Comparison of ENCODE assay signal across 8 cellular contexts in genomic region chr4:73068496-73069337, GRCh38. TPM values are rescaled to one million over a fixed set of nuclear protein-coding genes. Genes with fewer than 3 reads are reported as not detected.
DNase-seq lines count a peak whose midpoint lies in the region; ATAC-seq lines count a peak whose summit lies in the region.

No MANE protein-coding gene starts in this region.

- peak overlapping the region; percentile 74 for H3K18ac ChIP-seq in trophoblast cell (ENCODE audit: low read length)

- ATAC-seq in HG02588 (IDR thresholded peaks at IDR 0.05; ENCODE audit: unreplicated experiment) (peak; percentile 1), GM21576 (IDR thresholded peaks at IDR 0.05; ENCODE audit: unreplicated experiment) (no peak)
- ATAC-seq in activated T-cell treated with anti-CD3 and anti-CD28 coated beads, Interleukin-2, amount 50 U/mL, for 4 hours: no peak

- H2AK5ac ChIP-seq in trophoblast cell (ENCODE audit: low read length): peak overlapping the region; percentile 31

- H3K27me3 ChIP-seq in trophoblast cell (ENCODE audit: insufficient read depth, low read length): no peaks in the 10 kb centered on the region

- WGBS in trophoblast cell (ENCODE audit: extremely low coverage, insufficient coverage, insufficient read length): no CpG with 5 or more reads among the region's 27 CpGs

- peak; percentile 7 for DNase-seq in NCI-H2107 (lab: John Stamatoyannopoulos, UW)
- DNase-seq in NCI-H2107 treated with DMSO at 0.1 percent for 48 hours (lab: John Stamatoyannopoulos, UW; ENCODE audit: unreplicated experiment): no peak
- peak; percentile 18 for DNase-seq in NCI-H1105 (lab: John Stamatoyannopoulos, UW)
- no peak for DNase-seq in activated T-cell treated with anti-CD3 and anti-CD28 coated beads, Interleukin-2, amount 50 U/mL, for 4 hours
- DNase-seq in glomerular visceral epithelial cell (ENCODE audit: extremely low spot score): peak; percentile 43
- peak in 1 of 2 donors; percentile 43 for DNase-seq in trophoblast cell

- no peaks in the 10 kb centered on the region for H3K9me3 ChIP-seq in trophoblast cell (ENCODE audit: insufficient read depth, low read depth, low read length)

- peak overlapping the region; percentile 50 for H3K23ac ChIP-seq in trophoblast cell (ENCODE audit: low read length)

- peak overlapping the region; percentile 82 for H3K4me2 ChIP-seq in trophoblast cell (ENCODE audit: low read length)

- peak overlapping the region; percentile 72 for H4K8ac ChIP-seq in trophoblast cell (ENCODE audit: low read depth, low read length)

- peaks cover 4% of the 10 kb centered on the region for H3K79me1 ChIP-seq in trophoblast cell (ENCODE audit: low read length)

- peak overlapping the region; percentile 93 for H3K4me3 Mint-ChIP-seq in activated T-cell treated with anti-CD3 and anti-CD28 coated beads, Interleukin-2, amount 50 U/mL, for 4 hours

- peaks cover 41% of the 10 kb centered on the region for H3K4me1 Mint-ChIP-seq in activated T-cell treated with anti-CD3 and anti-CD28 coated beads, Interleukin-2, amount 50 U/mL, for 4 hours (ENCODE audit: low read depth)

- peak overlapping the region; percentile 54 for H2BK120ac ChIP-seq in trophoblast cell (ENCODE audit: insufficient read depth, low read length, poor library complexity)

- peak overlapping the region; percentile 60 for H2BK5ac ChIP-seq in trophoblast cell (ENCODE audit: low read depth, low read length, poor library complexity)

- H2AFZ ChIP-seq in trophoblast cell (ENCODE audit: insufficient read depth, low read length, poor library complexity): peak overlapping the region; percentile 74

- no peak overlapping the region for H2BK12ac ChIP-seq in trophoblast cell (ENCODE audit: low read length)

- H3K9ac ChIP-seq in trophoblast cell (ENCODE audit: low read length): peak overlapping the region; percentile 98

- H3K36me3 ChIP-seq in trophoblast cell (ENCODE audit: control insufficient read depth in 1 of 2, insufficient read depth in 2 of 2, low read length in 2 of 2): peaks cover 0 to 4% of the 10 kb centered on the region in 2 experiments

- no peaks in the 10 kb centered on the region for H3K4me1 ChIP-seq in trophoblast cell (ENCODE audit: control insufficient read depth in 1 of 2, insufficient read depth in 2 of 2, low read length in 2 of 2)

- H3K27ac ChIP-seq in trophoblast cell (ENCODE audit: low read depth, low read length): peak overlapping the region; percentile 92

- peak overlapping the region; percentile 46 for H4K91ac ChIP-seq in trophoblast cell (ENCODE audit: low read depth, low read length)

- H3K14ac ChIP-seq in trophoblast cell (ENCODE audit: low read length): peak overlapping the region; percentile 68

- peak overlapping the region; percentile 35 for H3K4ac ChIP-seq in trophoblast cell (ENCODE audit: low read depth, low read length)

- H4K12ac ChIP-seq in trophoblast cell (ENCODE audit: low read depth, low read length): peak overlapping the region; percentile 66

- no peaks in the 10 kb centered on the region for H3K9me3 Mint-ChIP-seq in activated T-cell treated with anti-CD3 and anti-CD28 coated beads, Interleukin-2, amount 50 U/mL, for 4 hours

- H3K4me3 ChIP-seq in trophoblast cell (ENCODE audit: low read depth, low read length): peak overlapping the region; percentile 95

- peaks cover 4% of the 10 kb centered on the region for H3K79me2 ChIP-seq in trophoblast cell (ENCODE audit: control insufficient read depth, insufficient read depth, low read length, poor library complexity)

- H3K27me3 Mint-ChIP-seq in activated T-cell treated with anti-CD3 and anti-CD28 coated beads, Interleukin-2, amount 50 U/mL, for 4 hours (ENCODE audit: low read depth): no peaks in the 10 kb centered on the region

- peaks cover 16% of the 10 kb centered on the region for H3K36me3 Mint-ChIP-seq in activated T-cell treated with anti-CD3 and anti-CD28 coated beads, Interleukin-2, amount 50 U/mL, for 4 hours (ENCODE audit: insufficient read depth)

RNA-seq across cellular contexts. Expression of gene COX18, which starts 0.8 kb away (rescaled TPM):
- total RNA-seq in activated T-cell treated with anti-CD3 and anti-CD28 coated beads, Interleukin-2, amount 50 U/mL, for 4 hours: 10 to 100 TPM; 22.1 to 25.2 (median 23.0) TPM
- 9.3 and 9.8 TPM in 2 replicates for polyA plus RNA-seq in trophoblast cell (2013)

Comparison
In these comparisons a context has a peak if more than half of its experiments do, and no peak if none do; other contexts are left out.
1. DNase-seq: peak in NCI-H2107 (single experiment), NCI-H1105 (single experiment) and glomerular visceral epithelial cell (single experiment); none in NCI-H2107 treated with DMSO at 0.1 percent for 48 hours (single experiment) and activated T-cell treated with anti-CD3 and anti-CD28 coated beads, Interleukin-2, amount 50 U/mL, for 4 hours (single experiment).